In the genomic region with DNA sequence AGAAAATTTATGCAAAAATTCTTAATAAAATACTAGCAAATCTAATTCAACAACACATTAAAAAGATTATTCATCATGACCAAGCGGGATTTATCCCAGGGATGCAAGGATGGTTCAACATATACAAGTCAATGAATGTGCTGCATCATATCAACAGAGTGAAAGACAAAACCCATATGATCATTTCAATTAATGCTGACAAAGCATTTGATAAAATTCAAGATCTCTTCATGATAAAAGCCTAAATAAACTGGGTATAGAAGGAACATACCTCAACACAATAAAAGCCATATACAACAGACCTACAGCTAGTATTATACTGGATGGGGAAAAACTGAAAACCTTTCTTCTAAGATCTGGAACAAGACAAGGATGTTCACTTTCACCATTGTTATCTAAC, we compare ENCODE assay signal across 3 cellular contexts.
TF ChIP-seq lines count a peak whose summit lies in the region.

No MANE protein-coding gene starts in this region.

TF ChIP-seq in A549, 52 proteins besides CTCF, POLR2A, EP300 and RAD21:
- TF ChIP-seq MAFK (IDR thresholded peaks at IDR 0.05; ENCODE audit: partially characterized antibody) (peak; percentile 90), SMC3 (IDR thresholded peaks at IDR 0.05) (no peak)

TF ChIP-seq in IMR-90, 13 proteins besides CTCF, POLR2A, EP300 and RAD21:
- TF ChIP-seq MAFK (IDR thresholded peaks at IDR 0.05; ENCODE audit: low read depth, low read length) (peak; percentile 94), USF2 (IDR thresholded peaks at IDR 0.05; ENCODE audit: low read depth, low read length) (no peak)

TF ChIP-seq in H1, 55 proteins besides CTCF, POLR2A, EP300 and RAD21:
- peak; percentile 65; the same call in 1 of the 2 replicates for TF ChIP-seq MAFK (IDR thresholded peaks at IDR 0.05; ENCODE audit: low read depth, low read length)
- no peak for TF ChIP-seq EGR1 (IDR thresholded peaks at IDR 0.05; ENCODE audit: borderline replicate concordance, low read depth, low read length)
- no peak for TF ChIP-seq USF2 (IDR thresholded peaks at IDR 0.05; ENCODE audit: low read length)
